ENCODE assay signal across 16 cellular contexts in genomic region chr12:8399496-8400031, GRCh38. TPM values are rescaled to one million over a fixed set of nuclear protein-coding genes. Genes with fewer than 3 reads are reported as not detected.
"Had no signal": no experiment of that assay in that cellular context is flagged by ENCODE, and none has a peak within 500 bp of the region (broad histone marks: within the 10 kb centered on the region; RNA-seq: fewer than 3 reads in every experiment).

No MANE protein-coding gene starts in this region.

RNA-seq across cellular contexts. Expression of gene CLEC6A, which starts 56.2 kb away (rescaled TPM):
- total RNA-seq: activated CD8-positive, alpha-beta T cell treated with anti-CD3 and anti-CD28 coated beads for 36 hours; activated T-cell treated with anti-CD3 and anti-CD28 coated beads, Interleukin-2, amount 50 U/mL, for 4 hours; activated T-helper 17 cell treated with anti-CD3 and anti-CD28 coated beads, Interleukin-2, amount 50 U/mL, for 72 hours; astrocyte; chondrocyte; fibroblast of lung; left cardiac atrium; liver; mammary epithelial cell; mesothelial cell of epicardium; naive thymus-derived CD8-positive, alpha-beta T cell; occipital lobe; pulmonary artery endothelial cell; right atrium auricular region; suprapubic skin had no signal
- polyA plus RNA-seq: fibroblast of lung; keratinocyte; liver; mammary epithelial cell; naive thymus-derived CD8-positive, alpha-beta T cell had no signal
